34 cellular contexts compared by ENCODE assay signal in genomic region chr7:19101911-19102310, GRCh38. TPM values are rescaled to one million over a fixed set of nuclear protein-coding genes. Genes with fewer than 3 reads are reported as not detected.
"Had no signal": no experiment of that assay in that cellular context is flagged by ENCODE, and none has a peak within 500 bp of the region (broad histone marks: within the 10 kb centered on the region; RNA-seq: fewer than 3 reads in every experiment).

No MANE protein-coding gene starts in this region.

- H3K9ac ChIP-seq: parathyroid adenoma had no signal

- H3K36me3 Mint-ChIP-seq: activated CD4-positive, alpha-beta memory T cell treated with anti-CD3 and anti-CD28 coated beads for 36 hours had no signal

- H3K4me3 Mint-ChIP-seq: activated CD4-positive, alpha-beta memory T cell treated with anti-CD3 and anti-CD28 coated beads for 36 hours; activated T-cell treated with anti-CD3 and anti-CD28 coated beads, Interleukin-2, amount 50 U/mL, for 24 hours; activated T-helper 17 cell treated with anti-CD3 and anti-CD28 coated beads, Interleukin-2, amount 50 U/mL, for 72 hours; dendritic cell treated with granulocyte-macrophage colony-stimulating factor and Interleukin-4, amounts not matched to agents 40 ng/mL and 50 ng/mL, for 4 days; naive thymus-derived CD8-positive, alpha-beta T cell; neural crest cell; T-helper 17 cell; type B pancreatic cell had no signal

- H3K27ac ChIP-seq: foreskin keratinocyte, heart right ventricle, parathyroid adenoma, psoas muscle, uterus, WERI-Rb-1 had no signal

- H3K4me1 Mint-ChIP-seq: activated T-helper 17 cell treated with anti-CD3 and anti-CD28 coated beads, Interleukin-2, amount 50 U/mL, for 72 hours; naive thymus-derived CD8-positive, alpha-beta T cell; T-helper 17 cell had no signal

- H3K36me3 ChIP-seq: esophagus squamous epithelium, heart right ventricle, uterus, WERI-Rb-1 had no signal

- H3K27ac Mint-ChIP-seq: activated CD4-positive, alpha-beta memory T cell treated with anti-CD3 and anti-CD28 coated beads for 36 hours; activated T-cell treated with anti-CD3 and anti-CD28 coated beads, Interleukin-2, amount 50 U/mL, for 24 hours; activated T-helper 17 cell treated with anti-CD3 and anti-CD28 coated beads, Interleukin-2, amount 50 U/mL, for 72 hours; dendritic cell treated with granulocyte-macrophage colony-stimulating factor and Interleukin-4, amounts not matched to agents 40 ng/mL and 50 ng/mL, for 4 days; naive thymus-derived CD8-positive, alpha-beta T cell; T-helper 17 cell; type B pancreatic cell had no signal

- DNase-seq: activated CD4-positive, alpha-beta memory T cell treated with anti-CD3 and anti-CD28 coated beads for 36 hours; activated CD4-positive, alpha-beta T cell treated with anti-CD3 and anti-CD28 coated beads for 48 hours; activated CD8-positive, alpha-beta memory T cell treated with anti-CD3 and anti-CD28 coated beads, Interleukin-2, amount 50 U/mL, for 48 hours; activated gamma-delta T cell treated with Interleukin-2 at 50 U/mL for 16 hours; activated naive CD4-positive, alpha-beta T cell treated with anti-CD3 and anti-CD28 coated beads, Interleukin-2, amount 50 U/mL, for 16 hours; activated T-cell treated with anti-CD3 and anti-CD28 coated beads, Interleukin-2, amount 50 U/mL, for 24 hours; amygdala; caudate nucleus; esophagus squamous epithelium; foreskin keratinocyte; heart right ventricle; midbrain; naive thymus-derived CD8-positive, alpha-beta T cell; nucleus accumbens; psoas muscle; stimulated activated CD4-positive, alpha-beta T cell treated with anti-CD3 and anti-CD28 coated beads, Interleukin-15, amount 100 ng/mL, for 24 hours; stimulated activated CD4-positive, alpha-beta T cell treated with anti-CD3 and anti-CD28 coated beads, Interleukin-2, amount 100 ng/mL, for 24 hours; stimulated activated naive CD4-positive, alpha-beta T cell; T-helper 17 cell; T1000; uterus; WERI-Rb-1 had no signal

- H3K9me3 ChIP-seq: esophagus squamous epithelium, heart right ventricle, psoas muscle, uterus had no signal

- H3K9me3 Mint-ChIP-seq: dendritic cell treated with granulocyte-macrophage colony-stimulating factor and Interleukin-4, amounts not matched to agents 40 ng/mL and 50 ng/mL, for 4 days; neural crest cell had no signal

- ATAC-seq: activated CD4-positive, CD25-positive, alpha-beta regulatory T cell treated with anti-CD3 and anti-CD28 coated beads, Interleukin-2, amount 50 U/mL, for 24 hours; activated T-helper 17 cell treated with anti-CD3 and anti-CD28 coated beads, Interleukin-2, amount 50 U/mL, for 72 hours; foreskin keratinocyte; heart right ventricle; naive thymus-derived CD8-positive, alpha-beta T cell; psoas muscle; T-helper 17 cell had no signal

- H3K27me3 ChIP-seq: uterus had no signal

- H3K4me3 ChIP-seq: heart right ventricle, psoas muscle, uterus had no signal

RNA-seq across cellular contexts. Expression of gene TWIST1, which starts 15.5 kb away (rescaled TPM):
- total RNA-seq: naive thymus-derived CD8-positive, alpha-beta T cell; T-helper 17 cell had no signal
- polyA plus RNA-seq: naive thymus-derived CD8-positive, alpha-beta T cell had no signal

RNA-seq across cellular contexts. Expression of gene FERD3L, which starts 43.3 kb away (rescaled TPM):
- total RNA-seq: activated CD4-positive, alpha-beta memory T cell treated with anti-CD3 and anti-CD28 coated beads for 36 hours; activated T-helper 17 cell treated with anti-CD3 and anti-CD28 coated beads, Interleukin-2, amount 50 U/mL, for 72 hours; chondrocyte; esophagus squamous epithelium; foreskin keratinocyte; glomerular endothelial cell; heart right ventricle; kidney epithelial cell; lower leg skin; naive thymus-derived CD8-positive, alpha-beta T cell; neural crest cell; psoas muscle; subcutaneous adipose tissue; T-helper 17 cell; uterus had no signal
- polyA plus RNA-seq: foreskin keratinocyte; naive thymus-derived CD8-positive, alpha-beta T cell; psoas muscle; thymus had no signal
